In the genomic region with DNA sequence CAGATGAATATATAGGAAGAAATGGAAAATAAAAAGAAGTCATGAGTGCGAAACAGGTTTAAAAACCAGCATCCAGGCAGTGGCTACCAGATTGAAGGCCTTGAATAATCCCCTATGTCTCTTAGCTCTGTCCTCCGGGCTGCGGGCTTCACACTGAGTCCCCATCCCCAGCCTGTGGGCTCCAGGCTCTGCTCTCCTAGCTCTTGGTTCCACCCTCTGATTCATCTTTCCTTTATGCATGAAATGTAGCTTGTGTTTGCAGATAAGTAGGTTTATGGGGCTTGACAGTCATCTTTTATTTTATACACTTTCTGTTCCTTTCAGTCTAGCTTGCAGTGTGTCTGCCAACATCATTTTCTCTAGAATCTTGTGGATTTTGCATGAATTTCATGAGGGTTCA, we compare ENCODE assay signal across 16 cellular contexts.
"Had no signal": no experiment of that assay in that cellular context is flagged by ENCODE, and none has a peak within 500 bp of the region (broad histone marks: within the 10 kb centered on the region; RNA-seq: fewer than 3 reads in every experiment).

No MANE protein-coding gene starts in this region.

- H3K27ac Mint-ChIP-seq: activated CD4-positive, alpha-beta memory T cell treated with anti-CD3 and anti-CD28 coated beads for 36 hours; activated CD8-positive, alpha-beta memory T cell treated with anti-CD3 and anti-CD28 coated beads, Interleukin-2, amount 10 ng/mL, durations not matched to agents 7 days and 5 days; activated naive CD4-positive, alpha-beta T cell treated with anti-CD3 and anti-CD28 coated beads, Interleukin-2, amount 10 ng/mL, durations not matched to agents 7 days and 5 days; activated T-helper 2 cell treated with anti-CD3 and anti-CD28 coated beads, Interferon-gamma antibody, Interleukin-2, Interleukin-4, amounts not matched to agents 10 μg/mL and 5 μg/mL and 100 μg/mL, durations not matched to agents 14 hours and 24 hours and 36 hours; type B pancreatic cell had no signal

- H3K9me3 Mint-ChIP-seq: activated CD4-positive, alpha-beta memory T cell treated with anti-CD3 and anti-CD28 coated beads for 36 hours; activated naive CD4-positive, alpha-beta T cell treated with anti-CD3 and anti-CD28 coated beads, Interleukin-2, amount 10 ng/mL, durations not matched to agents 7 days and 5 days; activated T-helper 2 cell treated with anti-CD3 and anti-CD28 coated beads, Interferon-gamma antibody, Interleukin-2, Interleukin-4, amounts not matched to agents 10 μg/mL and 5 μg/mL and 100 μg/mL, durations not matched to agents 14 hours and 24 hours and 36 hours; type B pancreatic cell had no signal

- H3K27ac ChIP-seq: colonic mucosa, left ventricle myocardium inferior, prostate gland, suprapubic skin, VCaP had no signal

- H3K27me3 ChIP-seq: colonic mucosa, suprapubic skin had no signal

- H3K4me3 ChIP-seq: colonic mucosa, left ventricle myocardium inferior, prostate gland, suprapubic skin had no signal

- H3K4me1 ChIP-seq: colonic mucosa, left ventricle myocardium inferior, prostate gland, suprapubic skin had no signal

- H3K4me3 Mint-ChIP-seq: activated CD4-positive, alpha-beta memory T cell treated with anti-CD3 and anti-CD28 coated beads for 36 hours; activated CD8-positive, alpha-beta memory T cell treated with anti-CD3 and anti-CD28 coated beads, Interleukin-2, amount 10 ng/mL, durations not matched to agents 7 days and 5 days; activated naive CD4-positive, alpha-beta T cell treated with anti-CD3 and anti-CD28 coated beads, Interleukin-2, amount 10 ng/mL, durations not matched to agents 7 days and 5 days; type B pancreatic cell had no signal

- H3K36me3 Mint-ChIP-seq: activated CD4-positive, alpha-beta memory T cell treated with anti-CD3 and anti-CD28 coated beads for 36 hours; activated CD8-positive, alpha-beta memory T cell treated with anti-CD3 and anti-CD28 coated beads, Interleukin-2, amount 10 ng/mL, durations not matched to agents 7 days and 5 days; activated naive CD4-positive, alpha-beta T cell treated with anti-CD3 and anti-CD28 coated beads, Interleukin-2, amount 10 ng/mL, durations not matched to agents 7 days and 5 days; type B pancreatic cell had no signal

- H3K36me3 ChIP-seq: colonic mucosa, left ventricle myocardium inferior, prostate gland, suprapubic skin had no signal

- H3K9me3 ChIP-seq: colonic mucosa, left ventricle myocardium inferior, prostate gland, suprapubic skin had no signal

- H3K27me3 Mint-ChIP-seq: activated CD8-positive, alpha-beta memory T cell treated with anti-CD3 and anti-CD28 coated beads, Interleukin-2, amount 10 ng/mL, durations not matched to agents 7 days and 5 days; activated naive CD4-positive, alpha-beta T cell treated with anti-CD3 and anti-CD28 coated beads, Interleukin-2, amount 10 ng/mL, durations not matched to agents 7 days and 5 days; type B pancreatic cell had no signal

- DNase-seq: activated CD4-positive, alpha-beta memory T cell treated with anti-CD3 and anti-CD28 coated beads for 36 hours; activated CD8-positive, alpha-beta memory T cell treated with anti-CD3 and anti-CD28 coated beads, Interleukin-2, amount 10 ng/mL, durations not matched to agents 7 days and 5 days; activated naive CD4-positive, alpha-beta T cell treated with anti-CD3 and anti-CD28 coated beads, Interleukin-2, amount 10 ng/mL, durations not matched to agents 7 days and 5 days; activated T-cell treated with anti-CD3 and anti-CD28 coated beads, Interleukin-2, amount 50 U/mL, for 1 hour; colonic mucosa; hippocampal formation; left ventricle myocardium inferior; mesendoderm; right cardiac atrium; stimulated activated naive CD8-positive, alpha-beta T cell treated with anti-CD3 and anti-CD28 coated beads, Interleukin-15, Interleukin-2, amounts not matched to agents 100 U/mL and 50 U/mL, for 24 hours; T1000 had no signal
